Comparison of ENCODE assay signal across 30 cellular contexts in the genomic region with DNA sequence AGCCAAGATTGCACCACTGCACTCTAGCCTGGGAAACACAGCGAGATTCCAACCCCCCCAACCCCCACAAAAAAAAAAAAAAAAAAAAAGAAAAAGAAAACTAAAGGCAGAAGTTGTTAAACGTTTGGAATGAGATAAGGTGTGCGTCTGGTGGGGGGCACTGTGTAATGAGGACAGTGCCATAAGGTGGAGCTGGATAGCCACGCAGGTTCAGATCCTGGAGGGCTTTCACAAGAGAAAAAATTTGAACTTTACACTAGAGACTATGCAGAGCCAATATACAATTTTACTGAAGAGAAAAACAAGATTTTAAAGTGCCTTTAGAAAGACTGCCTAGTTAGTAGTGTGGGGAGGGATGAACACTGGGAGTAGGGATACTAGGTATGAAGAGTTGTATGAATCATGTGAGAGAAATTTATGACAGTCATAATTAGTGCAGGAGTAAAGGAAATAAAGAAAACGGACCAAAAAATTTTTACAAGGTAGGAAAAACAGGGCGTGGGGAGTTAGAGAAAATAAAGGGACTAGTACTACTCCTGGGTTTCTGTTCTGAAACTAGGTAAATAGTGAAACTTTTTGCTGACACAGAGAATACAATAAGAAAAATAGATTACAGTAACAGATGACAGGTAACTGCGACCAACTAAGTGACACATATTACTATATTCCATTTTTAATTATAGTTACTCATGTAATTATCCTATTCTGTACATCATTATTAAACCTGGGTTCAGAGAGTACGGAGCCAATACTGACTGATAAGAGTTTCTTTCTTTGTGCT.
DNase-seq lines count a peak whose midpoint lies in the region; ATAC-seq, FAIRE-seq and TF ChIP-seq lines count a peak whose summit lies in the region.
"Had no signal": no experiment of that assay in that cellular context is flagged by ENCODE, and none has a peak within 500 bp of the region (broad histone marks: within the 10 kb centered on the region; RNA-seq: fewer than 3 reads in every experiment).

No MANE protein-coding gene starts in this region.

- TF ChIP-seq RAD21 in SK-N-SH (IDR thresholded peaks at IDR 0.05; ENCODE audit: low read length) (no peak), H1 (IDR thresholded peaks at IDR 0.05 in 1 of 2, conservative IDR thresholded peaks at IDR 0.05 in 1 of 2; ENCODE audit: low read depth in 2 of 2, low read length in 2 of 2) (peak; percentile 20 to 29; a peak in 3 of 4 replicates)

- no peak overlapping the region for H3K14ac ChIP-seq in H1 (ENCODE audit: insufficient read length)

- H3K4me3 ChIP-seq in SK-N-SH (ENCODE audit: low read depth in 2 of 2, low read length in 1 of 2) (no peak overlapping the region), H1 (ENCODE audit: extremely low read depth in 1 of 4, insufficient read depth in 2 of 4, low read depth in 3 of 4, low read length in 4 of 4) (no peak overlapping the region)
- H3K4me3 ChIP-seq: skin epidermis, upper lobe of left lung had no signal

- no peak overlapping the region for H4K91ac ChIP-seq in H1 (replicated peaks; ENCODE audit: insufficient read length, low read length)

- H3K23me2 ChIP-seq in H1 (ENCODE audit: low read depth, low read length), result no peaks in the 10 kb centered on the region

- no peaks in the 10 kb centered on the region for H3K36me3 Mint-ChIP-seq in stimulated activated effector memory CD8-positive, alpha-beta T cell treated with anti-CD3 and anti-CD28 coated beads, Interleukin-12 subunit alpha, Interleukin-12 subunit beta, amount 100 ng/mL, for 72 hours
- H3K36me3 Mint-ChIP-seq: activated naive CD4-positive, alpha-beta T cell treated with anti-CD3 and anti-CD28 coated beads, Interleukin-2, amount 10 ng/mL, durations not matched to agents 7 days and 5 days had no signal

- TF ChIP-seq CTCF in SK-N-SH (IDR thresholded peaks at IDR 0.05) (no peak), H1 (IDR thresholded peaks at IDR 0.05; ENCODE audit: control extremely low read depth in 1 of 3, insufficient read depth in 1 of 3, low read depth in 1 of 3, low read length in 3 of 3) (no peak)

- no peaks in the 10 kb centered on the region for H4K20me1 ChIP-seq in SK-N-SH (ENCODE audit: insufficient read depth)
- H4K20me1 ChIP-seq in H1 (replicated peaks in 1 of 2; ENCODE audit: control insufficient read depth in 1 of 2, insufficient read depth in 2 of 2, low read length in 2 of 2), result no peaks in the 10 kb centered on the region

- TF ChIP-seq POLR2A in H1 (IDR thresholded peaks at IDR 0.05; ENCODE audit: control extremely low read depth in 1 of 2, low read depth in 2 of 2, low read length in 2 of 2), result no peak

- H3K9me3 ChIP-seq in SK-N-SH, result no peaks in the 10 kb centered on the region
- H3K9me3 ChIP-seq in H1 (ENCODE audit: insufficient read depth in 2 of 2, low read depth in 1 of 2, low read length in 1 of 2), result no peaks in the 10 kb centered on the region
- H3K9me3 ChIP-seq: upper lobe of left lung had no signal

- no peak overlapping the region for H3K9ac ChIP-seq in SK-N-SH
- H3K9ac ChIP-seq in H1 (replicated peaks in 1 of 4; ENCODE audit: extremely low read depth in 1 of 4, low read depth in 3 of 4, low read length in 3 of 4), result no peak overlapping the region

- DNase-seq in SK-N-SH (no peak), M059J (ENCODE audit: low read depth) (peak; percentile 31), H1 (ENCODE audit: low read depth in 1 of 2, low spot score in 2 of 2) (no peak), GF-D8 (lab: John Stamatoyannopoulos, UW) (no peak), D341Med (ENCODE audit: low spot score) (no peak)
- DNase-seq in stimulated activated effector memory CD8-positive, alpha-beta T cell treated with anti-CD3 and anti-CD28 coated beads, Interleukin-12 subunit alpha, Interleukin-12 subunit beta, amount 100 ng/mL, for 72 hours (ENCODE audit: low spot score in 2 of 2), result no peak
- DNase-seq: 8988T; activated CD4-positive, alpha-beta T cell treated with anti-CD3 and anti-CD28 coated beads, Interleukin-2, amount 50 U/mL, for 1 hour; activated naive CD4-positive, alpha-beta T cell treated with anti-CD3 and anti-CD28 coated beads, Interleukin-2, amount 10 ng/mL, durations not matched to agents 7 days and 5 days; amniotic stem cell; caudate nucleus; DMS79; H9; KBM-7; naive thymus-derived CD4-positive, alpha-beta T cell; NCI-H1694 treated with DMSO at 0.1 percent for 48 hours; NCI-H2171 treated with DMSO at 0.1 percent for 48 hours; NCI-H526 treated with DMSO at 0.1 percent for 48 hours; nucleus accumbens; T-helper 9 cell; upper lobe of left lung; WERI-Rb-1 had no signal

- H3F3A ChIP-seq in SK-N-SH (replicated peaks; ENCODE audit: insufficient read depth), result no peaks in the 10 kb centered on the region

- H3K27ac ChIP-seq in SK-N-SH (ENCODE audit: low read depth in 2 of 2, low read length in 1 of 2), result peak overlapping the region; percentile 63 to 92; a peak in 3 of 4 replicates
- H3K27ac ChIP-seq in H1 (ENCODE audit: low read depth, low read length), result no peak overlapping the region
- H3K27ac ChIP-seq: upper lobe of left lung, WERI-Rb-1 had no signal

- no peak overlapping the region for H4K8ac ChIP-seq in H1 (ENCODE audit: extremely low read depth, insufficient read depth, low read length)

- H3K27ac Mint-ChIP-seq in stimulated activated effector memory CD8-positive, alpha-beta T cell treated with anti-CD3 and anti-CD28 coated beads, Interleukin-12 subunit alpha, Interleukin-12 subunit beta, amount 100 ng/mL, for 72 hours, result peak overlapping the region; percentile 0
- H3K27ac Mint-ChIP-seq: activated naive CD4-positive, alpha-beta T cell treated with anti-CD3 and anti-CD28 coated beads, Interleukin-2, amount 10 ng/mL, durations not matched to agents 7 days and 5 days; activated T-helper 1 cell treated with anti-CD3 and anti-CD28 coated beads, Interleukin-12 subunit alpha, Interleukin-12 subunit beta, Interleukin-2, Interleukin-4 antibody, amounts not matched to agents 30 ng/mL and 10 ng/mL and 1 ng/mL, durations not matched to agents 14 hours and 24 hours and 36 hours; B cell; dendritic cell treated with granulocyte-macrophage colony-stimulating factor and Interleukin-4, amounts not matched to agents 40 ng/mL and 50 ng/mL, for 4 days; naive thymus-derived CD4-positive, alpha-beta T cell had no signal

- no peak overlapping the region for H3K23ac ChIP-seq in H1 (ENCODE audit: insufficient read length)

- no peak overlapping the region for H2AK5ac ChIP-seq in H1 (ENCODE audit: low read depth, low read length)

- H4K5ac ChIP-seq in H1 (ENCODE audit: insufficient read length, low read depth, low read length), result no peak overlapping the region

- ATAC-seq in SK-N-SH treated with all-trans-retinoic acid at 6 μM for 48 hours (no peak; the same call in 2 of the 3 replicates), HG03378 (IDR thresholded peaks at IDR 0.05; ENCODE audit: unreplicated experiment) (no peak)
- ATAC-seq in stimulated activated effector memory CD8-positive, alpha-beta T cell treated with anti-CD3 and anti-CD28 coated beads, Interleukin-12 subunit alpha, Interleukin-12 subunit beta, amount 100 ng/mL, for 72 hours, result no peak
- ATAC-seq: left lobe of liver; naive thymus-derived CD4-positive, alpha-beta T cell; Right ventricle myocardium inferior had no signal

- no peaks in the 10 kb centered on the region for H3K9me3 Mint-ChIP-seq in stimulated activated effector memory CD8-positive, alpha-beta T cell treated with anti-CD3 and anti-CD28 coated beads, Interleukin-12 subunit alpha, Interleukin-12 subunit beta, amount 100 ng/mL, for 72 hours
- H3K9me3 Mint-ChIP-seq: activated naive CD4-positive, alpha-beta T cell treated with anti-CD3 and anti-CD28 coated beads, Interleukin-2, amount 10 ng/mL, durations not matched to agents 7 days and 5 days; activated T-helper 1 cell treated with anti-CD3 and anti-CD28 coated beads, Interleukin-12 subunit alpha, Interleukin-12 subunit beta, Interleukin-2, Interleukin-4 antibody, amounts not matched to agents 30 ng/mL and 10 ng/mL and 1 ng/mL, durations not matched to agents 14 hours and 24 hours and 36 hours; dendritic cell treated with granulocyte-macrophage colony-stimulating factor and Interleukin-4, amounts not matched to agents 40 ng/mL and 50 ng/mL, for 4 days; H9; naive thymus-derived CD4-positive, alpha-beta T cell had no signal

- WGBS in SK-N-SH (ENCODE audit: low lambda C conversion rate), result 85% methylated on average over 8 of the region's 8 CpGs
- 90% methylated on average over 7 of the region's 8 CpGs; no CpG with 5 or more reads in 1 of the 2 experiments for WGBS in H1 (ENCODE audit: extremely low coverage in 1 of 2, insufficient coverage in 1 of 2, insufficient read length in 1 of 2, insufficient replicate concordance in 2 of 2, low coverage in 1 of 2, low lambda C conversion rate in 2 of 2, missing lambda C conversion rate in 1 of 2), 2 experiments

- H3K36me3 ChIP-seq in SK-N-SH (replicated peaks in 1 of 2; ENCODE audit: control insufficient read depth in 1 of 2, insufficient read depth in 2 of 2, low read length in 1 of 2) (no peaks in the 10 kb centered on the region), H1 (ENCODE audit: control insufficient read depth in 2 of 4, insufficient read depth in 4 of 4, low read length in 3 of 4) (no peaks in the 10 kb centered on the region)
- H3K36me3 ChIP-seq: upper lobe of left lung, WERI-Rb-1 had no signal

- CTCF ChIA-PET in SK-N-SH (lab: Yijun Ruan, JAX) (no interaction called here), H1 (lab: Charles Lee; ENCODE audit: partially characterized antibody) (no interaction called here)

- no peak overlapping the region for H2BK12ac ChIP-seq in H1 (ENCODE audit: low read depth, low read length)

- TF ChIP-seq EP300 in SK-N-SH (IDR thresholded peaks at IDR 0.05; ENCODE audit: borderline replicate concordance in 1 of 2, low read depth in 1 of 2, low read length in 1 of 2) (no peak), H1 (IDR thresholded peaks at IDR 0.05; ENCODE audit: borderline replicate concordance in 1 of 2, low read depth in 2 of 2, low read length in 2 of 2) (no peak)

- H2AFZ ChIP-seq in SK-N-SH (ENCODE audit: low read depth), result no peak overlapping the region
- H2AFZ ChIP-seq in H1 (ENCODE audit: low read length), result no peak overlapping the region

- H3K79me1 ChIP-seq in H1 (ENCODE audit: low read depth, low read length), result no peaks in the 10 kb centered on the region; the same call in 1 of the 2 replicates

- H3K4me1 ChIP-seq in SK-N-SH (ENCODE audit: control insufficient read depth in 1 of 2, insufficient read depth in 2 of 2, low read depth in 1 of 2, low read length in 1 of 2) (peaks cover 6 to 12% of the 10 kb centered on the region in 2 experiments; a peak in 3 of 4 replicates), H1 (replicated peaks in 1 of 4; ENCODE audit: control insufficient read depth in 3 of 4, insufficient read depth in 4 of 4, low read length in 3 of 4) (peaks cover 0 to 3% (median 1%) of the 10 kb centered on the region in 4 experiments; a peak in 1 of 7 replicates)

- no peaks in the 10 kb centered on the region for H3K9me2 ChIP-seq in SK-N-SH

- H3K4me1 Mint-ChIP-seq in stimulated activated effector memory CD8-positive, alpha-beta T cell treated with anti-CD3 and anti-CD28 coated beads, Interleukin-12 subunit alpha, Interleukin-12 subunit beta, amount 100 ng/mL, for 72 hours, result no peaks in the 10 kb centered on the region

- FAIRE-seq in H1 (lab: Jason Lieb, UNC), result no peak

- no peak overlapping the region for H2BK20ac ChIP-seq in H1 (ENCODE audit: low read length)

- no peak overlapping the region for H3K18ac ChIP-seq in H1 (ENCODE audit: extremely low read depth, low read length)

- POLR2A ChIA-PET in SK-N-SH (lab: Yijun Ruan, JAX) (no interaction called here), H1 (lab: Charles Lee; ENCODE audit: partially characterized antibody) (no interaction called here)

- H3K27me3 ChIP-seq in SK-N-SH (ENCODE audit: insufficient read depth) (no peaks in the 10 kb centered on the region), H1 (replicated peaks in 1 of 4; ENCODE audit: control insufficient read depth in 3 of 4, extremely low read depth in 1 of 4, insufficient read depth in 3 of 4, low read length in 3 of 4) (no peaks in the 10 kb centered on the region)
- H3K27me3 ChIP-seq: upper lobe of left lung had no signal

- H3K56ac ChIP-seq in H1 (replicated peaks; ENCODE audit: insufficient read length, low read depth, low read length), result no peak overlapping the region

- no peak overlapping the region for H3K4me3 Mint-ChIP-seq in stimulated activated effector memory CD8-positive, alpha-beta T cell treated with anti-CD3 and anti-CD28 coated beads, Interleukin-12 subunit alpha, Interleukin-12 subunit beta, amount 100 ng/mL, for 72 hours
- H3K4me3 Mint-ChIP-seq: activated naive CD4-positive, alpha-beta T cell treated with anti-CD3 and anti-CD28 coated beads, Interleukin-2, amount 10 ng/mL, durations not matched to agents 7 days and 5 days; activated T-helper 1 cell treated with anti-CD3 and anti-CD28 coated beads, Interleukin-12 subunit alpha, Interleukin-12 subunit beta, Interleukin-2, Interleukin-4 antibody, amounts not matched to agents 30 ng/mL and 10 ng/mL and 1 ng/mL, durations not matched to agents 14 hours and 24 hours and 36 hours; B cell; dendritic cell treated with granulocyte-macrophage colony-stimulating factor and Interleukin-4, amounts not matched to agents 40 ng/mL and 50 ng/mL, for 4 days; H9; naive thymus-derived CD4-positive, alpha-beta T cell had no signal

- no peak overlapping the region for H2BK5ac ChIP-seq in H1 (ENCODE audit: low read depth, low read length)

- H3K79me2 ChIP-seq in SK-N-SH (ENCODE audit: insufficient read depth) (peaks cover 56% of the 10 kb centered on the region), H1 (ENCODE audit: control insufficient read depth in 1 of 2, insufficient read depth in 2 of 2, low read length in 2 of 2) (peaks cover 0 to under 1% of the 10 kb centered on the region in 2 experiments; a peak in 1 of 4 replicates)

- no peak overlapping the region for H2BK15ac ChIP-seq in H1 (ENCODE audit: low read length)

- no peak overlapping the region for H3K4ac ChIP-seq in H1 (replicated peaks; ENCODE audit: insufficient read length, low read depth, low read length)

- no peak overlapping the region for H2BK120ac ChIP-seq in H1 (replicated peaks; ENCODE audit: low read depth, low read length)

- H3K4me2 ChIP-seq in SK-N-SH, result no peak overlapping the region
- no peak overlapping the region for H3K4me2 ChIP-seq in H1 (ENCODE audit: insufficient read depth in 1 of 2, low read depth in 2 of 2, low read length in 2 of 2)

Comparison
In these comparisons a context has a peak if more than half of its experiments do, and no peak if none do; other contexts are left out.
1. Of the 17 proteins assayed by ChIP-seq in both H1 and SK-N-SH: peak only in H1: RAD21; only in SK-N-SH: none; in both: none; in neither: 16.